ENCODE assay signal across 1 cellular context in the genomic region with DNA sequence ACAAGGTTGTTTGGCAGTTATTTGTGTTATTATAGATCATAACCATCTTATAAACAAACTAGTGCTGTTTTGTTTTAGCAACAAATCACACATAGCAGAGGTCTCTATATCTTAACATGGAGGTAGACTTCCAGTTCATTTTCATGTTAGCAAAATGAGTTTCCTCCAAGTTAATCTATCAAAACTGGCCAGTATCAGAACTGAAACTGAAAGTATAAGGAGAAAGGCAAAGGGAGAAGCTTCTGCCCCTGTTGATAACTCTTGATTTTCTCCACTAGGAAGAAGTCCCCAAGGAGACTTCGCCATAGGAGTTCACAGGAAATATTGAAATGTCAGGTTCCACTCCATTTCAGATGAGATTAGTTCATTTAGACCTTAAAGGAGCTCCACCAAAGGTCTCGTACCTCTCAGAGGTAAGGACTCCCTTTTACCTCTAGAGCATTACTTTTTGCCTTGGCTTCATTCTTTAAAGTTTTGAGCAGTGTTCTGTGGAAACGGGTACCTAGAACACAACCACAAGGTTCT.
TF ChIP-seq lines count a peak whose summit lies in the region.

No MANE protein-coding gene starts in this region.

TF ChIP-seq in endothelial cell of umbilical vein, 7 proteins besides CTCF, POLR2A, EP300 and RAD21:
- TF ChIP-seq EZH2 (IDR thresholded peaks at IDR 0.05; ENCODE audit: borderline replicate concordance, low read depth, low read length, severe bottlenecking) (no peak), MYC (IDR thresholded peaks at IDR 0.05; ENCODE audit: low read depth, low read length) (no peak), GATA2 (IDR thresholded peaks at IDR 0.05; ENCODE audit: insufficient read depth, insufficient read length, low read depth, low read length) (no peak), FOS (IDR thresholded peaks at IDR 0.05; ENCODE audit: borderline replicate concordance, insufficient read depth, low read length) (no peak), POLR2AphosphoS5 (IDR thresholded peaks at IDR 0.05; ENCODE audit: insufficient read depth, low read depth, low read length) (no peak), JUN (IDR thresholded peaks at IDR 0.05; ENCODE audit: borderline replicate concordance, insufficient read depth, insufficient read length, low read depth) (no peak)
- TF ChIP-seq, protein P1, sequence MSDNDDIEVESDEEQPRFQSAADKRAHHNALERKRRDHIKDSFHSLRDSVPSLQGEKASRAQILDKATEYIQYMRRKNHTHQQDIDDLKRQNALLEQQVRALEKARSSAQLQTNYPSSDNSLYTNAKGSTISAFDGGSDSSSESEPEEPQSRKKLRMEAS (IDR thresholded peaks at IDR 0.05; ENCODE audit: insufficient read depth, insufficient read length), result no peak
TF ChIP-seq in endothelial cell of umbilical vein: peak in this region for 0.
